Comparison of ENCODE assay signal across 17 cellular contexts in genomic region chr2:26568076-26568890, GRCh38.
DNase-seq lines count a peak whose midpoint lies in the region; ATAC-seq and TF ChIP-seq lines count a peak whose summit lies in the region.
"Had no signal": no experiment of that assay in that cellular context is flagged by ENCODE, and none has a peak within 500 bp of the region (broad histone marks: within the 10 kb centered on the region; RNA-seq: fewer than 3 reads in every experiment).

No MANE protein-coding gene starts in this region.

- ATAC-seq in Right ventricle myocardium inferior (no peak), Right ventricle myocardium superior (ENCODE audit: poor library complexity) (no peak)
- no peak for ATAC-seq in stimulated activated memory B cell treated with anti-CD40 and anti-IgM and Interleukin-4, amounts not matched to agents 10 μg/mL and 1 μg/mL and 100 μg/mL, for 72 hours
- ATAC-seq: PC-3 had no signal

- peak overlapping the region; percentile 73; the same call in 1 of the 2 replicates for H3K27ac ChIP-seq in HUES64 (ENCODE audit: low read depth, low read length)
- H3K27ac ChIP-seq in spleen: no peak overlapping the region
- H3K27ac ChIP-seq: GM23248 had no signal

- DNase-seq in Right ventricle myocardium inferior (ENCODE audit: missing footprints) (peak; percentile 18), Right ventricle myocardium superior (no peak), mesenteric fat pad (ENCODE audit: low spot score) (peak; percentile 37), spleen (peak; percentile 24), GM10248 (ENCODE audit: extremely low spot score) (no peak), dermis blood vessel endothelial cell (no peak)
- DNase-seq: AML-193; CD4-positive, CD25-positive, alpha-beta regulatory T cell; DMS53; GM23248; KG1; NCI-H1092; NCI-H1694; NCI-H345; PC-3 had no signal

- H3K4me3 Mint-ChIP-seq in stimulated activated memory B cell treated with anti-CD40 and anti-IgM and Interleukin-4, amounts not matched to agents 10 μg/mL and 1 μg/mL and 100 μg/mL, for 72 hours: no peak overlapping the region
- H3K4me3 Mint-ChIP-seq: CD4-positive, CD25-positive, alpha-beta regulatory T cell had no signal

- H3K27me3 Mint-ChIP-seq in stimulated activated memory B cell treated with anti-CD40 and anti-IgM and Interleukin-4, amounts not matched to agents 10 μg/mL and 1 μg/mL and 100 μg/mL, for 72 hours: peaks cover 58% of the 10 kb centered on the region

- POLR2A ChIA-PET in GM10248 (lab: Yijun Ruan, JAX): no interaction called here

- no peak overlapping the region for H3K27ac Mint-ChIP-seq in stimulated activated memory B cell treated with anti-CD40 and anti-IgM and Interleukin-4, amounts not matched to agents 10 μg/mL and 1 μg/mL and 100 μg/mL, for 72 hours
- H3K27ac Mint-ChIP-seq: CD4-positive, CD25-positive, alpha-beta regulatory T cell had no signal

- CTCF ChIA-PET in GM10248 (lab: Yijun Ruan, JAX): interaction anchor here (4.7 kb wide), 1 partner anchor 9 kb away, joined by 26 read pairs; no protein-coding TSS in a partner anchor

- no peaks in the 10 kb centered on the region for H3K36me3 Mint-ChIP-seq in stimulated activated memory B cell treated with anti-CD40 and anti-IgM and Interleukin-4, amounts not matched to agents 10 μg/mL and 1 μg/mL and 100 μg/mL, for 72 hours
- H3K36me3 Mint-ChIP-seq: CD4-positive, CD25-positive, alpha-beta regulatory T cell had no signal

- TF ChIP-seq CTCF in spleen (IDR thresholded peaks at IDR 0.05 in 8 of 11, conservative IDR thresholded peaks at IDR 0.05 in 3 of 11): no peak
- no peak for TF ChIP-seq CTCF in GM10248 (IDR thresholded peaks at IDR 0.05; ENCODE audit: control extremely low read depth, extremely low read depth, low read depth, missing control alignments)

- no peak overlapping the region for H3K9ac ChIP-seq in HUES64 (ENCODE audit: low read depth, low read length)
- H3K9ac ChIP-seq: GM23248 had no signal

- H3K4me1 ChIP-seq in HUES64 (ENCODE audit: insufficient read depth, low read length) (peaks cover 16% of the 10 kb centered on the region), spleen (peaks cover 0 to 2% (median 0%) of the 10 kb centered on the region in 6 donors)

- H3K27me3 ChIP-seq in HUES64 (ENCODE audit: insufficient read depth, low read length): peaks cover 30% of the 10 kb centered on the region; the same call in 1 of the 2 replicates
- peaks cover 0 to 59% (median under 1%) of the 10 kb centered on the region in 7 donors for H3K27me3 ChIP-seq in spleen (replicated peaks in 1 of 7)

- TF ChIP-seq POLR2A in spleen (IDR thresholded peaks at IDR 0.05): no peak

- H3K9me3 ChIP-seq in HUES64 (ENCODE audit: insufficient read depth, low read depth, low read length) (no peaks in the 10 kb centered on the region), spleen (no peaks in the 10 kb centered on the region)

- intact Hi-C loops in Right ventricle myocardium inferior (cut with DNase I): no loop called here
- intact Hi-C loops in Right ventricle myocardium superior (cut with DNase I): no loop called here
- intact Hi-C loops in spleen (cut with DNase I; ENCODE audit: low total_unique reads): no loop called here

- no peak overlapping the region for H3K4me3 ChIP-seq in HUES64 (ENCODE audit: low read length)
- H3K4me3 ChIP-seq in spleen: no peak overlapping the region
- H3K4me3 ChIP-seq: GM23248 had no signal

- H3K36me3 ChIP-seq in HUES64 (ENCODE audit: insufficient read depth, low read length): no peaks in the 10 kb centered on the region
- H3K36me3 ChIP-seq in spleen: no peaks in the 10 kb centered on the region

- H3K9me3 Mint-ChIP-seq in stimulated activated memory B cell treated with anti-CD40 and anti-IgM and Interleukin-4, amounts not matched to agents 10 μg/mL and 1 μg/mL and 100 μg/mL, for 72 hours: no peaks in the 10 kb centered on the region
- H3K9me3 Mint-ChIP-seq: CD4-positive, CD25-positive, alpha-beta regulatory T cell had no signal

- H3K4me1 Mint-ChIP-seq in stimulated activated memory B cell treated with anti-CD40 and anti-IgM and Interleukin-4, amounts not matched to agents 10 μg/mL and 1 μg/mL and 100 μg/mL, for 72 hours: no peaks in the 10 kb centered on the region

- 67% methylated on average over 7 of the region's 7 CpGs for WGBS in HUES64
- WGBS in spleen, 5 donors: 81 to 88% (median 86%) methylated on average over 7 of the region's 7 CpGs

Comparison
In these comparisons a context has a peak if more than half of its experiments do, and no peak if none do; other contexts are left out.
1. DNase-seq: peak in Right ventricle myocardium inferior (single experiment), mesenteric fat pad (single experiment) and spleen (single experiment); none in Right ventricle myocardium superior (single experiment), GM10248 (single experiment) and dermis blood vessel endothelial cell (single experiment).